ENCODE assay signal across 10 cellular contexts in the genomic region with DNA sequence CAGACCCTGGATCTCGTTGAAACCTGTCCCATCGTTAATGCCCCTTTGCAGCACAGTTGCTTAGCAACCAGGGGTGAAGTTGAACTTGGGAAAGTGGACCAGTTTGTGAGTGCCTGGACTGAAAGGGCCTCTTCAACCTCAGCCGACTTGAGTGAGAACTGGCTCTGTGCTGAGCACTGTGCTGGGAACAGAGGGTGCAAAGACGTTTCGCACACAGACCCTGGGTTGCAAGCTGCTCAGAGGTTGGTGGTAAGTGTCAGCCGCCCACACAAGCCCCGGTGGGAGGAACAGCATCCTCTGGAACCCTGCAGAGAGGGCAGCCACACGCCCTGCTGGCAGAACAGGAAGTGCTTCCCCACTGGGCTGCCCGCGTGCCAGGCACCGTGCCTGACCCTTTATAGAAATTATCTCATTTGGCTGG.
DNase-seq lines count a peak whose midpoint lies in the region; ATAC-seq lines count a peak whose summit lies in the region.
"Had no signal": no experiment of that assay in that cellular context is flagged by ENCODE, and none has a peak within 500 bp of the region (broad histone marks: within the 10 kb centered on the region; RNA-seq: fewer than 3 reads in every experiment).

No MANE protein-coding gene starts in this region.

- H3K27me3 Mint-ChIP-seq in activated CD4-positive, alpha-beta T cell treated with anti-CD3 and anti-CD28 coated beads, Interleukin-2, amount 10 ng/mL, durations not matched to agents 24 days and 14 days: no peaks in the 10 kb centered on the region
- no peaks in the 10 kb centered on the region for H3K27me3 Mint-ChIP-seq in activated naive CD8-positive, alpha-beta T cell treated with anti-CD3 and anti-CD28 coated beads, Interleukin-2, amount 50 U/mL, for 24 hours

- no peak overlapping the region for H3K4me3 ChIP-seq in Jurkat, Clone E6-1 (ENCODE audit: low read length)
- H3K4me3 ChIP-seq: hepatocyte had no signal

- intact Hi-C loops in activated CD4-positive, alpha-beta T cell treated with anti-CD3 and anti-CD28 coated beads, Interleukin-2, amount 10 ng/mL, durations not matched to agents 24 days and 14 days (cut with micrococcal nuclease): no loop called here

- peak; percentile 7 for DNase-seq in Jurkat, Clone E6-1 (ENCODE audit: low read depth, low spot score)
- DNase-seq in activated CD4-positive, alpha-beta T cell treated with anti-CD3 and anti-CD28 coated beads, Interleukin-2, amount 10 ng/mL, durations not matched to agents 24 days and 14 days: peak; percentile 75
- peak; percentile 46 for DNase-seq in activated naive CD8-positive, alpha-beta T cell treated with anti-CD3 and anti-CD28 coated beads, Interleukin-2, amount 50 U/mL, for 24 hours
- DNase-seq in stimulated activated CD8-positive, alpha-beta memory T cell treated with anti-CD3 and anti-CD28 coated beads, Interleukin-15, amount 100 ng/mL, for 4 hours (ENCODE audit: low read depth in 2 of 2): peak; percentile 17 to 42
- DNase-seq in inferior parietal cortex (ENCODE audit: extremely low spot score): no peak
- no peak for DNase-seq in effector CD8-positive, alpha-beta T cell (lab: John Stamatoyannopoulos, UW)
- no peak for DNase-seq in middle frontal gyrus (ENCODE audit: extremely low spot score, low spot score)
- DNase-seq: midbrain; NK-92 treated with Interleukin-12 subunit alpha and Interleukin-12 subunit beta, amount 100 ng/mL, for 24 hours had no signal

- H3K4me3 Mint-ChIP-seq in activated CD4-positive, alpha-beta T cell treated with anti-CD3 and anti-CD28 coated beads, Interleukin-2, amount 10 ng/mL, durations not matched to agents 24 days and 14 days: peak overlapping the region; percentile 48
- H3K4me3 Mint-ChIP-seq in activated naive CD8-positive, alpha-beta T cell treated with anti-CD3 and anti-CD28 coated beads, Interleukin-2, amount 50 U/mL, for 24 hours: peak overlapping the region; percentile 14

- H3K36me3 Mint-ChIP-seq in activated CD4-positive, alpha-beta T cell treated with anti-CD3 and anti-CD28 coated beads, Interleukin-2, amount 10 ng/mL, durations not matched to agents 24 days and 14 days (ENCODE audit: low read depth): peaks cover 73% of the 10 kb centered on the region
- peaks cover 76% of the 10 kb centered on the region for H3K36me3 Mint-ChIP-seq in activated naive CD8-positive, alpha-beta T cell treated with anti-CD3 and anti-CD28 coated beads, Interleukin-2, amount 50 U/mL, for 24 hours (ENCODE audit: low read depth)

- peaks cover 9% of the 10 kb centered on the region for H3K9me3 Mint-ChIP-seq in activated CD4-positive, alpha-beta T cell treated with anti-CD3 and anti-CD28 coated beads, Interleukin-2, amount 10 ng/mL, durations not matched to agents 24 days and 14 days
- peaks cover 11% of the 10 kb centered on the region for H3K9me3 Mint-ChIP-seq in activated naive CD8-positive, alpha-beta T cell treated with anti-CD3 and anti-CD28 coated beads, Interleukin-2, amount 50 U/mL, for 24 hours

- ATAC-seq in activated naive CD8-positive, alpha-beta T cell treated with anti-CD3 and anti-CD28 coated beads, Interleukin-2, amount 50 U/mL, for 24 hours: peak; percentile 39

- peak overlapping the region; percentile 85 for H3K27ac Mint-ChIP-seq in activated CD4-positive, alpha-beta T cell treated with anti-CD3 and anti-CD28 coated beads, Interleukin-2, amount 10 ng/mL, durations not matched to agents 24 days and 14 days
- peak overlapping the region; percentile 89 for H3K27ac Mint-ChIP-seq in activated naive CD8-positive, alpha-beta T cell treated with anti-CD3 and anti-CD28 coated beads, Interleukin-2, amount 50 U/mL, for 24 hours

- H3K4me1 Mint-ChIP-seq in activated CD4-positive, alpha-beta T cell treated with anti-CD3 and anti-CD28 coated beads, Interleukin-2, amount 10 ng/mL, durations not matched to agents 24 days and 14 days: peaks cover 62% of the 10 kb centered on the region
- peaks cover 89% of the 10 kb centered on the region for H3K4me1 Mint-ChIP-seq in activated naive CD8-positive, alpha-beta T cell treated with anti-CD3 and anti-CD28 coated beads, Interleukin-2, amount 50 U/mL, for 24 hours

Comparison
In these comparisons a context has a peak if more than half of its experiments do, and no peak if none do; other contexts are left out.
1. DNase-seq: peak in Jurkat, Clone E6-1 (single experiment), activated CD4-positive, alpha-beta T cell treated with anti-CD3 and anti-CD28 coated beads, Interleukin-2, amount 10 ng/mL, durations not matched to agents 24 days and 14 days (single experiment), activated naive CD8-positive, alpha-beta T cell treated with anti-CD3 and anti-CD28 coated beads, Interleukin-2, amount 50 U/mL, for 24 hours (single experiment) and stimulated activated CD8-positive, alpha-beta memory T cell treated with anti-CD3 and anti-CD28 coated beads, Interleukin-15, amount 100 ng/mL, for 4 hours (2 of 2); none in inferior parietal cortex (single experiment), effector CD8-positive, alpha-beta T cell (single experiment) and middle frontal gyrus (single experiment).